ENCODE assay signal across 8 cellular contexts in genomic region chr2:213246665-213247281, GRCh38. TPM values are rescaled to one million over a fixed set of nuclear protein-coding genes. Genes with fewer than 3 reads are reported as not detected.
A peak's percentile ranks its signal among the peaks of the same experiment; 100 is the strongest.
DNase-seq lines count a peak whose midpoint lies in the region; ATAC-seq and TF ChIP-seq lines count a peak whose summit lies in the region.

No MANE protein-coding gene starts in this region.

- H3K4me1 ChIP-seq in esophagus muscularis mucosa: peaks cover 0 to 2% (median 1%) of the 10 kb centered on the region in 4 donors

- 5% methylated on average over 4 of the region's 4 CpGs for WGBS in esophagus muscularis mucosa

- peaks cover 0 to 4% (median 0%) of the 10 kb centered on the region in 4 donors for H3K27me3 ChIP-seq in esophagus muscularis mucosa

- H3K36me3 ChIP-seq in esophagus muscularis mucosa: no peaks in the 10 kb centered on the region

- DNase-seq in DMS 273 treated with DMSO at 0.1 percent for 48 hours (lab: John Stamatoyannopoulos, UW) (peak; percentile 15), H4 (ENCODE audit: low spot score) (peak; percentile 42), NCI-H2196 treated with DMSO at 0.1 percent for 48 hours (lab: John Stamatoyannopoulos, UW; ENCODE audit: unreplicated experiment) (peak; percentile 3), esophagus muscularis mucosa (ENCODE audit: extremely low spot score) (no peak), pulmonary artery endothelial cell (ENCODE audit: low read depth, low spot score) (peak; percentile 26), HuH-7 (ENCODE audit: low spot score) (no peak)
- DNase-seq in activated CD4-positive, alpha-beta T cell treated with anti-CD3 and anti-CD28 coated beads, Interleukin-2, amount 50 U/mL, for 48 hours: peak; percentile 53 to 61

- H3K4me3 ChIP-seq in esophagus muscularis mucosa: no peak overlapping the region

- no peak overlapping the region for H3K27ac ChIP-seq in esophagus muscularis mucosa (replicated peaks in 1 of 4)

- TF ChIP-seq EP300 in esophagus muscularis mucosa (IDR thresholded peaks at IDR 0.05): no peak

- ATAC-seq in HG02884 (IDR thresholded peaks at IDR 0.05; ENCODE audit: unreplicated experiment): no peak

- TF ChIP-seq CTCF in esophagus muscularis mucosa (IDR thresholded peaks at IDR 0.05): peak; percentile 63 to 76 (median 70)

- TF ChIP-seq POLR2A in esophagus muscularis mucosa (IDR thresholded peaks at IDR 0.05; ENCODE audit: low read depth): no peak

- intact Hi-C loops in esophagus muscularis mucosa (cut with DNase I): no loop called here

- no peaks in the 10 kb centered on the region for H3K9me3 ChIP-seq in esophagus muscularis mucosa

RNA-seq across cellular contexts. Expression of gene SPAG16, which starts 37.5 kb away (rescaled TPM):
- 24.8 and 25.1 TPM in 2 replicates for total RNA-seq in H4 (2014; rRNA removed; shearing (Covaris generic))
- total RNA-seq in esophagus muscularis mucosa (10 to 100 TPM; 26.8 to 36.1 (median 31.0) TPM), pulmonary artery endothelial cell (8.7 and 11.2 TPM in 2 replicates)

Comparison
In these comparisons a context has a peak if more than half of its experiments do, and no peak if none do; other contexts are left out.
1. DNase-seq: peak in DMS 273 treated with DMSO at 0.1 percent for 48 hours (single experiment), H4 (single experiment), NCI-H2196 treated with DMSO at 0.1 percent for 48 hours (single experiment), activated CD4-positive, alpha-beta T cell treated with anti-CD3 and anti-CD28 coated beads, Interleukin-2, amount 50 U/mL, for 48 hours (2 of 2) and pulmonary artery endothelial cell (single experiment); none in esophagus muscularis mucosa (single experiment) and HuH-7 (single experiment).